ENCODE assay signal across 22 cellular contexts in the genomic region with DNA sequence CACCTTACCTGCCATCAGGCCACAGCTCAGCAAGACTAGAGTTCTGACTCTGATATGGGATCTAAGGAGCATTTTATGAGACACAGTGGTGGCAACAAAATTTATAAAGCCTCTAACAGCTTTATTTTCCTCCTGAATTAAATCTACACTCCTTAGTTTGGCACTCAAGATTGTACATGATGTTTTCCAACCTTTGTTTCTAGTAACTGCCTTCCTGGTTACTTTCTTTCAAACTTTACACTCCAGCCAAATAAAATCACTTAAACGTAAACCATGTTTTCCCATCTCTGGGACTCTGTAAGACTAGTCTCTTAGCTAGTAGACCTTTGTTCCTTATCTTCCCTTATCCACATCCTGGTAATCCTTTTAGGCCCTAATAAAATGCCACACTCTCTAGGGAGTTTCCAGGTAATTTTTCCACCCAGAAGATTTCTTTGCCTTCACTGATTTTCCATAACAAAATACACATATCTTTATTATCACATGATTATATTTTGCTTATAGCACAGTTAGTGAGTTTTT.
"Had no signal": no experiment of that assay in that cellular context is flagged by ENCODE, and none has a peak within 500 bp of the region (broad histone marks: within the 10 kb centered on the region; RNA-seq: fewer than 3 reads in every experiment).

No MANE protein-coding gene starts in this region.

- H3K36me3 ChIP-seq: brain microvascular endothelial cell, cardiac muscle cell had no signal

- H3K9ac ChIP-seq: KMS-11 had no signal

- H3K4me3 ChIP-seq: cardiac muscle cell, PC-9 had no signal

- DNase-seq: activated CD4-positive, alpha-beta memory T cell treated with anti-CD3 and anti-CD28 coated beads, Interleukin-2, amount 10 ng/mL, durations not matched to agents 7 days and 5 days; activated CD4-positive, alpha-beta T cell treated with anti-CD3 and anti-CD28 coated beads for 36 hours; activated CD4-positive, alpha-beta T cell treated with anti-CD3 and anti-CD28 coated beads, Interleukin-2, amount 50 U/mL, for 1 hour; activated CD4-positive, CD25-positive, alpha-beta regulatory T cell; activated gamma-delta T cell treated with Interleukin-2 at 50 U/mL for 16 hours; activated naive CD4-positive, alpha-beta T cell treated with anti-CD3 and anti-CD28 coated beads, Interleukin-2, amount 10 ng/mL, durations not matched to agents 7 days and 5 days; activated naive CD8-positive, alpha-beta T cell treated with anti-CD3 and anti-CD28 coated beads for 36 hours; activated T-cell treated with anti-CD3 and anti-CD28 coated beads for 4 hours; activated T-cell treated with anti-CD3 and anti-CD28 coated beads, Interleukin-2, amount 50 U/mL, for 72 hours; brain microvascular endothelial cell; NCI-H1092; NCI-H1417; NCI-H1930; NCI-H2171; NCI-H226; NCI-H526 treated with DMSO at 0.1 percent for 48 hours; PC-9; SHP77 treated with DMSO at 0.1 percent for 48 hours; T-helper 17 cell; T-helper 9 cell had no signal

- ATAC-seq: activated CD4-positive, alpha-beta T cell treated with anti-CD3 and anti-CD28 coated beads for 36 hours; activated T-cell treated with anti-CD3 and anti-CD28 coated beads, Interleukin-2, amount 50 U/mL, for 72 hours; T-helper 17 cell had no signal

- H3K27me3 ChIP-seq: brain microvascular endothelial cell had no signal

- H2AFZ ChIP-seq: PC-9 had no signal

- H3K27ac ChIP-seq: brain microvascular endothelial cell, cardiac muscle cell, KMS-11, PC-9 had no signal

- H3K4me2 ChIP-seq: KMS-11, PC-9 had no signal
